In the genomic region with DNA sequence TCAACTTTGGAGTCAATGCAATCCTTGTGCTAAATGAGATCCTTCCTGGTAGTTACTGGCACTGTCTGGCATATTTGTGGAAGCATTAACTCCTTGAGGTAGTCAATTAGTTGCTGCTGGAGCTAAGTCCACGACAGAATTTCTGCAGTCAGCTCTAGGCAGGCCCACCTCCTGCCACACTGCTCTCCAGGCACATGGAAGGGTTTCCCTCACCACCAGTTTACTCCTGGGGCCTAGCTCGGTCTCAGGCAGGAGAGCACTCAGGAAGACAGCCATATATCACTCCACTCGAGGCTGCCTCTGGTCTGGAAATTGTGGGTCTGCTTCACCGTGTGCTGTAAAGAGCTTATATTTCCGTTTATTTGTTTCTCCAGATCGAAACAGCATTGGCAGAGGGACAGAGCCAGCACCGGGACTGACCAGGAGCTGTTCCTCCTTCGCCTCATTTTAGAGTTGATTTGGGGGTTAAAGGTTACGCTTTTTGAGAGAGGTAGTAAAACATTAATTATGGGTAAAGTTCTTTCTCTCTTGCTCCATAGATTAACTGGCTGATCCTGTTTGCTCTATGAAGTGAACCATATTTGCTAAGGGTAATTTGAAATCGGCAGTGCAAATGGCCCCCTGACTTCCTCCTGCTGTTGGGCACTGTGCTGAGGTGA, we compare ENCODE assay signal across 1 cellular context.
TF ChIP-seq lines count a peak whose summit lies in the region.

No MANE protein-coding gene starts in this region.

TF ChIP-seq in GM23338, 12 proteins besides CTCF, POLR2A, EP300 and RAD21 (continued from another document):
- TF ChIP-seq, protein P1, sequence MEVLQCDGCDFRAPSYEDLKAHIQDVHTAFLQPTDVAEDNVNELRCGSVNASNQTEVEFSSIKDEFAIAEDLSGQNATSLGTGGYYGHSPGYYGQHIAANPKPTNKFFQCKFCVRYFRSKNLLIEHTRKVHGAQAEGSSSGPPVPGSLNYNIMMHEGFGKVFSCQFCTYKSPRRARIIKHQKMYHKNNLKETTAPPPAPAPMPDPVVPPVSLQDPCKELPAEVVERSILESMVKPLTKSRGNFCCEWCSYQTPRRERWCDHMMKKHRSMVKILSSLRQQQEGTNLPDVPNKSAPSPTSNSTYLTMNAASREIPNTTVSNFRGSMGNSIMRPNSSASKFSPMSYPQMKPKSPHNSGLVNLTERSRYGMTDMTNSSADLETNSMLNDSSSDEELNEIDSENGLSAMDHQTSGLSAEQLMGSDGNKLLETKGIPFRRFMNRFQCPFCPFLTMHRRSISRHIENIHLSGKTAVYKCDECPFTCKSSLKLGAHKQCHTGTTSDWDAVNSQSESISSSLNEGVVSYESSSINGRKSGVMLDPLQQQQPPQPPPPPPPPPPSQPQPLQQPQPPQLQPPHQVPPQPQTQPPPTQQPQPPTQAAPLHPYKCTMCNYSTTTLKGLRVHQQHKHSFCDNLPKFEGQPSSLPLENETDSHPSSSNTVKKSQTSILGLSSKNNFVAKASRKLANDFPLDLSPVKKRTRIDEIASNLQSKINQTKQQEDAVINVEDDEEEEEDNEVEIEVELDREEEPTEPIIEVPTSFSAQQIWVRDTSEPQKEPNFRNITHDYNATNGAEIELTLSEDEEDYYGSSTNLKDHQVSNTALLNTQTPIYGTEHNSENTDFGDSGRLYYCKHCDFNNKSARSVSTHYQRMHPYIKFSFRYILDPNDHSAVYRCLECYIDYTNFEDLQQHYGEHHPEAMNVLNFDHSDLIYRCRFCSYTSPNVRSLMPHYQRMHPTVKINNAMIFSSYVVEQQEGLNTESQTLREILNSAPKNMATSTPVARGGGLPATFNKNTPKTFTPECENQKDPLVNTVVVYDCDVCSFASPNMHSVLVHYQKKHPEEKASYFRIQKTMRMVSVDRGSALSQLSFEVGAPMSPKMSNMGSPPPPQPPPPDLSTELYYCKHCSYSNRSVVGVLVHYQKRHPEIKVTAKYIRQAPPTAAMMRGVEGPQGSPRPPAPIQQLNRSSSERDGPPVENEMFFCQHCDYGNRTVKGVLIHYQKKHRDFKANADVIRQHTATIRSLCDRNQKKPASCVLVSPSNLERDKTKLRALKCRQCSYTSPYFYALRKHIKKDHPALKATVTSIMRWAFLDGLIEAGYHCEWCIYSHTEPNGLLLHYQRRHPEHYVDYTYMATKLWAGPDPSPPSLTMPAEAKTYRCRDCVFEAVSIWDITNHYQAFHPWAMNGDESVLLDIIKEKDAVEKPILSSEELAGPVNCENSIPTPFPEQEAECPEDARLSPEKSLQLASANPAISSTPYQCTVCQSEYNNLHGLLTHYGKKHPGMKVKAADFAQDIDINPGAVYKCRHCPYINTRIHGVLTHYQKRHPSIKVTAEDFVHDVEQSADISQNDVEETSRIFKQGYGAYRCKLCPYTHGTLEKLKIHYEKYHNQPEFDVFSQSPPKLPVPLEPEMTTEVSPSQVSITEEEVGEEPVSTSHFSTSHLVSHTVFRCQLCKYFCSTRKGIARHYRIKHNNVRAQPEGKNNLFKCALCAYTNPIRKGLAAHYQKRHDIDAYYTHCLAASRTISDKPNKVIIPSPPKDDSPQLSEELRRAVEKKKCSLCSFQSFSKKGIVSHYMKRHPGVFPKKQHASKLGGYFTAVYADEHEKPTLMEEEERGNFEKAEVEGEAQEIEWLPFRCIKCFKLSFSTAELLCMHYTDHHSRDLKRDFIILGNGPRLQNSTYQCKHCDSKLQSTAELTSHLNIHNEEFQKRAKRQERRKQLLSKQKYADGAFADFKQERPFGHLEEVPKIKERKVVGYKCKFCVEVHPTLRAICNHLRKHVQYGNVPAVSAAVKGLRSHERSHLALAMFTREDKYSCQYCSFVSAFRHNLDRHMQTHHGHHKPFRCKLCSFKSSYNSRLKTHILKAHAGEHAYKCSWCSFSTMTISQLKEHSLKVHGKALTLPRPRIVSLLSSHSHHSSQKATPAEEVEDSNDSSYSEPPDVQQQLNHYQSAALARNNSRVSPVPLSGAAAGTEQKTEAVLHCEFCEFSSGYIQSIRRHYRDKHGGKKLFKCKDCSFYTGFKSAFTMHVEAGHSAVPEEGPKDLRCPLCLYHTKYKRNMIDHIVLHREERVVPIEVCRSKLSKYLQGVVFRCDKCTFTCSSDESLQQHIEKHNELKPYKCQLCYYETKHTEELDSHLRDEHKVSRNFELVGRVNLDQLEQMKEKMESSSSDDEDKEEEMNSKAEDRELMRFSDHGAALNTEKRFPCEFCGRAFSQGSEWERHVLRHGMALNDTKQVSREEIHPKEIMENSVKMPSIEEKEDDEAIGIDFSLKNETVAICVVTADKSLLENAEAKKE (CRISPR knock-in tag; IDR thresholded peaks at IDR 0.05): no peak
TF ChIP-seq in GM23338: peak in this region for 0.
